Comparison of ENCODE assay signal across 26 cellular contexts in genomic region chrY:16601626-16602025, GRCh38.
A peak's percentile ranks its signal among the peaks of the same experiment; 100 is the strongest.
DNase-seq lines count a peak whose midpoint lies in the region; ATAC-seq and FAIRE-seq lines count a peak whose summit lies in the region.
"Had no signal": no experiment of that assay in that cellular context is flagged by ENCODE, and none has a peak within 500 bp of the region (broad histone marks: within the 10 kb centered on the region; RNA-seq: fewer than 3 reads in every experiment).

No MANE protein-coding gene starts in this region.

- DNase-seq in A172 (ENCODE audit: low spot score) (peak; percentile 11), RCC 7860 (ENCODE audit: low spot score) (peak; percentile 78), kidney glomerular epithelial cell (lab: John Stamatoyannopoulos, UW) (peak; percentile 12), renal cortical epithelial cell (ENCODE audit: low read depth) (peak; percentile 85), mesendoderm (no peak), T-cell (no peak)
- DNase-seq: ACHN; Caco-2; CD4-positive, alpha-beta T cell; CD8-positive, alpha-beta T cell; DMS 273 treated with DMSO at 0.1 percent for 48 hours; DMS153; DMS53; DMS79; DND-41; EL; GDM1 had no signal

- H3K4me3 Mint-ChIP-seq in T-cell, result no peak overlapping the region
- H3K4me3 Mint-ChIP-seq: B cell; CD4-positive, alpha-beta T cell; CD8-positive, alpha-beta T cell had no signal

- no peaks in the 10 kb centered on the region for H3K36me3 Mint-ChIP-seq in T-cell
- H3K36me3 Mint-ChIP-seq: CD8-positive, alpha-beta T cell had no signal

- H3K27me3 Mint-ChIP-seq in T-cell, result no peaks in the 10 kb centered on the region
- H3K27me3 Mint-ChIP-seq: B cell; CD4-positive, alpha-beta T cell had no signal

- H3K56ac ChIP-seq in mesendoderm (ENCODE audit: low read length), result no peak overlapping the region

- CTCF ChIA-PET in T-cell (lab: Charles Lee), result no interaction called here

- ATAC-seq in T-cell (replicated peaks in 1 of 4) (no peak), GM19324 (IDR thresholded peaks at IDR 0.05; ENCODE audit: low FRiP score, unreplicated experiment) (no peak)
- ATAC-seq: CD8-positive, alpha-beta T cell; GM12878 had no signal

- H3K36me3 ChIP-seq in mesendoderm (ENCODE audit: control insufficient read depth, insufficient read depth, low read length), result no peaks in the 10 kb centered on the region
- H3K36me3 ChIP-seq: BLaER1 treated with 17β-estradiol and CSF1 and Interleukin-3, amounts not matched to agents 10 nM and 100 nM had no signal

- no peak overlapping the region for H3K4ac ChIP-seq in mesendoderm (ENCODE audit: low read depth, low read length)

- H4K8ac ChIP-seq in mesendoderm (ENCODE audit: low read depth, low read length), result no peak overlapping the region

- H3K9me3 Mint-ChIP-seq in T-cell, result peaks cover 0 to 7% (median 0%) of the 10 kb centered on the region in 3 donors
- H3K9me3 Mint-ChIP-seq: CD4-positive, alpha-beta T cell had no signal

- H3K4me1 ChIP-seq in mesendoderm (ENCODE audit: control insufficient read depth, low read depth, low read length), result no peaks in the 10 kb centered on the region
- H3K4me1 ChIP-seq: BLaER1 treated with 17β-estradiol and CSF1 and Interleukin-3, amounts not matched to agents 10 nM and 100 nM; Caco-2 had no signal

- no peak overlapping the region for H2BK5ac ChIP-seq in mesendoderm (ENCODE audit: low read length)

- no peak overlapping the region for H3K18ac ChIP-seq in mesendoderm (ENCODE audit: low read length)

- POLR2A ChIA-PET in T-cell (lab: Charles Lee), result no interaction called here

- WGBS in mesendoderm (ENCODE audit: extremely low coverage, insufficient coverage, low lambda C conversion rate), result no CpG with 5 or more reads among the region's 2 CpGs

- H2AK5ac ChIP-seq in mesendoderm (ENCODE audit: low read length), result no peak overlapping the region

- H3K27ac ChIP-seq in mesendoderm (ENCODE audit: low read depth, low read length), result no peak overlapping the region
- H3K27ac ChIP-seq: 22Rv1; BLaER1 treated with 17β-estradiol and CSF1 and Interleukin-3, amounts not matched to agents 10 nM and 100 nM; C4-2B had no signal

- H3K9ac ChIP-seq in mesendoderm (ENCODE audit: low read length), result no peak overlapping the region
- H3K9ac ChIP-seq: BLaER1 treated with 17β-estradiol and CSF1 and Interleukin-3, amounts not matched to agents 10 nM and 100 nM had no signal

- H3K79me2 ChIP-seq in mesendoderm (ENCODE audit: control insufficient read depth, insufficient read depth, low read length), result no peaks in the 10 kb centered on the region

- no peak overlapping the region for H2BK15ac ChIP-seq in mesendoderm (replicated peaks; ENCODE audit: low read depth)

- H3K27ac Mint-ChIP-seq in T-cell, result no peak overlapping the region
- H3K27ac Mint-ChIP-seq: B cell; CD4-positive, alpha-beta T cell; CD8-positive, alpha-beta T cell had no signal

- no peak overlapping the region for H3K23ac ChIP-seq in mesendoderm (ENCODE audit: low read length)

- no peaks in the 10 kb centered on the region for H3K4me1 Mint-ChIP-seq in T-cell
- H3K4me1 Mint-ChIP-seq: B cell had no signal

- H4K5ac ChIP-seq in mesendoderm (ENCODE audit: low read length), result no peak overlapping the region

- H2BK120ac ChIP-seq in mesendoderm (ENCODE audit: low read depth, low read length), result no peak overlapping the region

- no peaks in the 10 kb centered on the region for H3K27me3 ChIP-seq in mesendoderm (ENCODE audit: insufficient read depth, low read length, poor library complexity)
- H3K27me3 ChIP-seq: BLaER1 treated with 17β-estradiol and CSF1 and Interleukin-3, amounts not matched to agents 10 nM and 100 nM had no signal

- H3K4me2 ChIP-seq in mesendoderm (ENCODE audit: low read length), result no peak overlapping the region
- H3K4me2 ChIP-seq: BLaER1 treated with 17β-estradiol and CSF1 and Interleukin-3, amounts not matched to agents 10 nM and 100 nM had no signal

- H3K4me3 ChIP-seq in mesendoderm (ENCODE audit: low read length), result no peak overlapping the region
- H3K4me3 ChIP-seq: BLaER1 treated with 17β-estradiol and CSF1 and Interleukin-3, amounts not matched to agents 10 nM and 100 nM; GM12878 had no signal

- no peaks in the 10 kb centered on the region for H3K79me1 ChIP-seq in mesendoderm (ENCODE audit: low read length)

- FAIRE-seq in RCC 7860 (lab: Jason Lieb, UNC), result no peak
- FAIRE-seq: A204.1, GM12878, GM12892, GM18507 had no signal

Comparison
In these comparisons a context has a peak if more than half of its experiments do, and no peak if none do; other contexts are left out.
1. DNase-seq: peak in A172 (single experiment), RCC 7860 (single experiment), kidney glomerular epithelial cell (single experiment) and renal cortical epithelial cell (single experiment); none in mesendoderm (single experiment) and T-cell (0 of 34).